ENCODE assay signal across 14 cellular contexts in genomic region chr6:33691456-33692077, GRCh38. TPM values are rescaled to one million over a fixed set of nuclear protein-coding genes. Genes with fewer than 3 reads are reported as not detected.
DNase-seq lines count a peak whose midpoint lies in the region; ATAC-seq and TF ChIP-seq lines count a peak whose summit lies in the region.
"Had no signal": no experiment of that assay in that cellular context is flagged by ENCODE, and none has a peak within 500 bp of the region (broad histone marks: within the 10 kb centered on the region; RNA-seq: fewer than 3 reads in every experiment).

No MANE protein-coding gene starts in this region.

- H3K36me3 Mint-ChIP-seq in CD4-positive, alpha-beta memory T cell, result peaks cover 53 to 66% of the 10 kb centered on the region in 2 donors
- peaks cover 32% of the 10 kb centered on the region for H3K36me3 Mint-ChIP-seq in HFFc6 (ENCODE audit: low read depth)
- peaks cover 34% of the 10 kb centered on the region for H3K36me3 Mint-ChIP-seq in effector memory CD8-positive, alpha-beta T cell (ENCODE audit: insufficient read depth)
- H3K36me3 Mint-ChIP-seq in naive thymus-derived CD4-positive, alpha-beta T cell, result peaks cover 11 to 47% (median 21%) of the 10 kb centered on the region in 5 donors

- no peak overlapping the region for H3K4me3 Mint-ChIP-seq in CD4-positive, alpha-beta memory T cell
- H3K4me3 Mint-ChIP-seq in HFFc6, result no peak overlapping the region
- H3K4me3 Mint-ChIP-seq in effector memory CD8-positive, alpha-beta T cell, result no peak overlapping the region
- peak overlapping the region in 2 of 10 donors; percentile 33 to 54 for H3K4me3 Mint-ChIP-seq in naive thymus-derived CD4-positive, alpha-beta T cell
- H3K4me3 Mint-ChIP-seq: nephron had no signal

- peak in 1 of 5 donors; percentile 36 for DNase-seq in CD4-positive, alpha-beta memory T cell
- DNase-seq in HFFc6, result no peak
- DNase-seq in effector memory CD8-positive, alpha-beta T cell, result no peak
- no peak for DNase-seq in naive thymus-derived CD4-positive, alpha-beta T cell
- no peak for DNase-seq in H4 (ENCODE audit: low spot score)
- DNase-seq in NCI-H146 (lab: John Stamatoyannopoulos, UW), result no peak
- DNase-seq: NCI-H1105 treated with DMSO at 0.1 percent for 48 hours, NCI-H446 treated with DMSO at 0.1 percent for 48 hours, OCI-M1 had no signal

- no peak for ATAC-seq in effector memory CD8-positive, alpha-beta T cell (replicated peaks)
- no peak for ATAC-seq in naive thymus-derived CD4-positive, alpha-beta T cell
- ATAC-seq in HG02610 (IDR thresholded peaks at IDR 0.05; ENCODE audit: unreplicated experiment) (no peak), GM21381 (IDR thresholded peaks at IDR 0.05; ENCODE audit: unreplicated experiment) (no peak)
- ATAC-seq: gastroesophageal sphincter had no signal

- H3K36me3 ChIP-seq in CD4-positive, alpha-beta memory T cell (ENCODE audit: insufficient read depth, low read length), result peaks cover 43% of the 10 kb centered on the region
- H3K36me3 ChIP-seq in naive thymus-derived CD4-positive, alpha-beta T cell (ENCODE audit: control insufficient read depth in 2 of 3, insufficient read depth in 3 of 3, low read length in 3 of 3), result peaks cover 0 to 72% (median 1%) of the 10 kb centered on the region in 3 experiments

- H3K27ac ChIP-seq in CD4-positive, alpha-beta memory T cell (ENCODE audit: low read depth, low read length), result peak overlapping the region; percentile 76
- H3K27ac ChIP-seq in naive thymus-derived CD4-positive, alpha-beta T cell (ENCODE audit: low read depth, low read length), result peak overlapping the region; percentile 80
- H3K27ac ChIP-seq: C4-2B, gastroesophageal sphincter had no signal

- CTCF ChIA-PET in CD4-positive, alpha-beta memory T cell (lab: Charles Lee; ENCODE audit: partially characterized antibody), result interaction anchor here (0.6 to 1.6 kb wide), 3 partner anchors 9 to 298 kb away, joined by 3 to 5 read pairs (median 4); no protein-coding TSS in a partner anchor
- CTCF ChIA-PET in naive thymus-derived CD4-positive, alpha-beta T cell (lab: Charles Lee), result interaction anchor here (0.7 to 0.8 kb wide), 2 partner anchors 79 to 112 kb away, joined by 3 read pairs; no protein-coding TSS in a partner anchor

- no peak overlapping the region for H3K4me3 ChIP-seq in CD4-positive, alpha-beta memory T cell (ENCODE audit: low read length in 2 of 2)
- H3K4me3 ChIP-seq in naive thymus-derived CD4-positive, alpha-beta T cell (ENCODE audit: low read length), result no peak overlapping the region
- H3K4me3 ChIP-seq: gastroesophageal sphincter had no signal

- H3K9me3 Mint-ChIP-seq in CD4-positive, alpha-beta memory T cell, result no peaks in the 10 kb centered on the region
- H3K9me3 Mint-ChIP-seq in HFFc6, result no peaks in the 10 kb centered on the region
- no peaks in the 10 kb centered on the region for H3K9me3 Mint-ChIP-seq in effector memory CD8-positive, alpha-beta T cell
- no peaks in the 10 kb centered on the region for H3K9me3 Mint-ChIP-seq in naive thymus-derived CD4-positive, alpha-beta T cell
- H3K9me3 Mint-ChIP-seq: nephron had no signal

- no peaks in the 10 kb centered on the region for H3K27me3 ChIP-seq in CD4-positive, alpha-beta memory T cell (ENCODE audit: insufficient read depth, low read length)
- no peaks in the 10 kb centered on the region for H3K27me3 ChIP-seq in naive thymus-derived CD4-positive, alpha-beta T cell (ENCODE audit: control insufficient read depth in 2 of 2, insufficient read depth in 2 of 2, low read length in 2 of 2)
- H3K27me3 ChIP-seq: gastroesophageal sphincter had no signal

- intact Hi-C loops in CD4-positive, alpha-beta memory T cell (cut with micrococcal nuclease), result no loop called here
- intact Hi-C loops in naive thymus-derived CD4-positive, alpha-beta T cell (cut with micrococcal nuclease), result loop anchor here in 1 of 2 donors (5.0 to 10.0 kb wide), 2 partner anchors 267 to 489 kb away; partner anchors contain the start of genes HSD17B8, RXRB, SLC39A7 and SYNGAP1

- H3K4me1 ChIP-seq in CD4-positive, alpha-beta memory T cell (ENCODE audit: insufficient read depth, low read length), result peaks cover 50% of the 10 kb centered on the region
- H3K4me1 ChIP-seq in naive thymus-derived CD4-positive, alpha-beta T cell (ENCODE audit: control insufficient read depth in 2 of 2, insufficient read depth in 2 of 2, low read length in 2 of 2), result peaks cover 48 to 49% of the 10 kb centered on the region in 2 donors

- H3K4me1 Mint-ChIP-seq in CD4-positive, alpha-beta memory T cell, result peaks cover 29 to 66% (median 44%) of the 10 kb centered on the region in 4 donors
- H3K4me1 Mint-ChIP-seq in HFFc6 (ENCODE audit: low read depth), result peaks cover 62% of the 10 kb centered on the region
- H3K4me1 Mint-ChIP-seq in effector memory CD8-positive, alpha-beta T cell (ENCODE audit: low read depth in 2 of 2), result peaks cover 26 to 53% of the 10 kb centered on the region in 2 donors
- peaks cover 24 to 57% (median 50%) of the 10 kb centered on the region in 7 donors for H3K4me1 Mint-ChIP-seq in naive thymus-derived CD4-positive, alpha-beta T cell

- POLR2A ChIA-PET in CD4-positive, alpha-beta memory T cell (lab: Charles Lee; ENCODE audit: partially characterized antibody), result interaction anchor here (0.7 to 2.8 kb wide), 6 partner anchors 8 to 112 kb away, joined by 3 to 13 read pairs (median 5); partner anchors contain the start of genes BAK1 and ITPR3
- POLR2A ChIA-PET in naive thymus-derived CD4-positive, alpha-beta T cell (lab: Charles Lee), result interaction anchor here (0.6 to 6.8 kb wide), 4 partner anchors 10 to 66 kb away, joined by 3 to 53 read pairs (median 3); partner anchors contain the start of gene UQCC2

- no peak for TF ChIP-seq CTCF in HFFc6 (IDR thresholded peaks at IDR 0.05)

- no peaks in the 10 kb centered on the region for H3K27me3 Mint-ChIP-seq in CD4-positive, alpha-beta memory T cell
- peaks cover 2% of the 10 kb centered on the region for H3K27me3 Mint-ChIP-seq in HFFc6 (ENCODE audit: insufficient read depth)
- no peaks in the 10 kb centered on the region for H3K27me3 Mint-ChIP-seq in effector memory CD8-positive, alpha-beta T cell
- no peaks in the 10 kb centered on the region for H3K27me3 Mint-ChIP-seq in naive thymus-derived CD4-positive, alpha-beta T cell

- no peaks in the 10 kb centered on the region for H3K9me3 ChIP-seq in CD4-positive, alpha-beta memory T cell (ENCODE audit: control insufficient read depth in 1 of 2, low read length in 2 of 2)
- no peaks in the 10 kb centered on the region for H3K9me3 ChIP-seq in naive thymus-derived CD4-positive, alpha-beta T cell (ENCODE audit: control insufficient read depth in 2 of 3, low read length in 3 of 3)
- H3K9me3 ChIP-seq: gastroesophageal sphincter had no signal

- H3K27ac Mint-ChIP-seq in CD4-positive, alpha-beta memory T cell, result peak overlapping the region; percentile 97 to 100 (median 98)
- H3K27ac Mint-ChIP-seq in HFFc6, result peak overlapping the region; percentile 96
- peak overlapping the region; percentile 97 to 98 for H3K27ac Mint-ChIP-seq in effector memory CD8-positive, alpha-beta T cell
- H3K27ac Mint-ChIP-seq in naive thymus-derived CD4-positive, alpha-beta T cell, result peak overlapping the region; percentile 12 to 100 (median 94)

RNA-seq across cellular contexts. Expression of gene UQCC2, which starts 19.9 kb away (rescaled TPM):
- total RNA-seq in CD4-positive, alpha-beta memory T cell, result 10 to 100 TPM; 22.8 to 24.8 TPM
- polyA plus RNA-seq in CD4-positive, alpha-beta memory T cell, result 10 to 100 TPM; 44.4 to 57.9 TPM
- 100 to 1,000 TPM; 109 to 167 (median 140) TPM for total RNA-seq in HFFc6 (2021; fragmentation: NEBNext Ultra II Directional; extraction: Animal tissue kit (Norgen Biotek cat#: 25700))
- 10 to 100 TPM; 15.7 to 79.8 (median 23.0) TPM for total RNA-seq in naive thymus-derived CD4-positive, alpha-beta T cell
- polyA plus RNA-seq in naive thymus-derived CD4-positive, alpha-beta T cell, result 10 to 100 TPM; 34.1 to 50.0 TPM
- total RNA-seq in H4 (2014; rRNA removed; shearing (Covaris generic)), result 55.1 and 86.8 TPM in 2 replicates

RNA-seq across cellular contexts. Expression of gene IP6K3, which starts 55.1 kb away (rescaled TPM):
- total RNA-seq in CD4-positive, alpha-beta memory T cell, result not detected
- polyA plus RNA-seq in CD4-positive, alpha-beta memory T cell, result not detected
- under 1 TPM in 4 of 6 experiments, not detected in 2; 0.25 to 0.83 (median 0.50) TPM for total RNA-seq in HFFc6 (2021; fragmentation: NEBNext Ultra II Directional; extraction: Animal tissue kit (Norgen Biotek cat#: 25700))
- total RNA-seq in naive thymus-derived CD4-positive, alpha-beta T cell, result not detected
- polyA plus RNA-seq in naive thymus-derived CD4-positive, alpha-beta T cell, result not detected
- total RNA-seq in H4 (2014; rRNA removed; shearing (Covaris generic)), result 0.06 TPM in 1 of 2 replicates, not detected in the other
